1 cellular context compared by ENCODE assay signal in genomic region chr7:128818694-128819093, GRCh38.
TF ChIP-seq lines count a peak whose summit lies in the region.

No MANE protein-coding gene starts in this region.

TF ChIP-seq in GM23338, 12 proteins besides CTCF, POLR2A, EP300 and RAD21:
- TF ChIP-seq EZH2phosphoT487 (IDR thresholded peaks at IDR 0.05; ENCODE audit: unreplicated experiment) (no peak), ZNF462 (CRISPR knock-in tag; IDR thresholded peaks at IDR 0.05) (no peak), JUNB (IDR thresholded peaks at IDR 0.05; ENCODE audit: unreplicated experiment) (no peak), POLR2AphosphoS5 (IDR thresholded peaks at IDR 0.05; ENCODE audit: low read depth) (no peak), ZNF331 (CRISPR knock-in tag; IDR thresholded peaks at IDR 0.05; ENCODE audit: low read depth) (no peak), CREB1 (CRISPR knock-in tag; IDR thresholded peaks at IDR 0.05; ENCODE audit: low read depth) (no peak), REST (IDR thresholded peaks at IDR 0.05; ENCODE audit: unreplicated experiment) (no peak), NANOG (IDR thresholded peaks at IDR 0.05; ENCODE audit: borderline replicate concordance) (no peak), ZNF114 (CRISPR knock-in tag; IDR thresholded peaks at IDR 0.05) (no peak), ETS1 (IDR thresholded peaks at IDR 0.05) (no peak), EZH2 (IDR thresholded peaks at IDR 0.05; ENCODE audit: low read depth, unreplicated experiment) (no peak), STAT1 (IDR thresholded peaks at IDR 0.05; ENCODE audit: unreplicated experiment) (no peak)
